29 cellular contexts compared by ENCODE assay signal in genomic region chr13:101429733-101430132, GRCh38. TPM values are rescaled to one million over a fixed set of nuclear protein-coding genes. Genes with fewer than 3 reads are reported as not detected.
"Had no signal": no experiment of that assay in that cellular context is flagged by ENCODE, and none has a peak within 500 bp of the region (broad histone marks: within the 10 kb centered on the region; RNA-seq: fewer than 3 reads in every experiment).

No MANE protein-coding gene starts in this region.

- H3K9me3 ChIP-seq: MG63 had no signal

- H3K4me3 ChIP-seq: MG63, SK-N-MC had no signal

- H3K4me1 Mint-ChIP-seq: activated CD4-positive, alpha-beta T cell treated with anti-CD3 and anti-CD28 coated beads, Interleukin-2, amount 10 ng/mL, durations not matched to agents 7 days and 5 days had no signal

- H3K27ac ChIP-seq: brain microvascular endothelial cell, KMS-11, SK-N-MC, VCaP had no signal

- ATAC-seq: activated T-cell treated with anti-CD3 and anti-CD28 coated beads, Interleukin-2, amount 50 U/mL, for 4 hours; Right ventricle myocardium inferior had no signal

- H3K27ac Mint-ChIP-seq: activated CD4-positive, alpha-beta memory T cell treated with anti-CD3 and anti-CD28 coated beads for 36 hours; activated CD4-positive, alpha-beta T cell treated with anti-CD3 and anti-CD28 coated beads, Interleukin-2, amount 10 ng/mL, durations not matched to agents 7 days and 5 days; activated naive CD4-positive, alpha-beta T cell treated with anti-CD3 and anti-CD28 coated beads for 36 hours; activated naive CD8-positive, alpha-beta T cell had no signal

- H3K9me3 Mint-ChIP-seq: activated CD4-positive, alpha-beta memory T cell treated with anti-CD3 and anti-CD28 coated beads for 36 hours; activated CD4-positive, alpha-beta T cell treated with anti-CD3 and anti-CD28 coated beads, Interleukin-2, amount 10 ng/mL, durations not matched to agents 7 days and 5 days; activated naive CD4-positive, alpha-beta T cell treated with anti-CD3 and anti-CD28 coated beads for 36 hours; activated T-cell treated with anti-CD3 and anti-CD28 coated beads, Interleukin-2, amount 50 U/mL, for 4 hours had no signal

- H3K36me3 ChIP-seq: brain microvascular endothelial cell, MG63 had no signal

- H3K27me3 ChIP-seq: brain microvascular endothelial cell, MG63 had no signal

- DNase-seq: activated CD4-positive, alpha-beta memory T cell treated with anti-CD3 and anti-CD28 coated beads for 36 hours; activated CD4-positive, alpha-beta T cell treated with anti-CD3 and anti-CD28 coated beads, Interleukin-2, amount 10 ng/mL, durations not matched to agents 7 days and 5 days; activated CD4-positive, CD25-positive, alpha-beta regulatory T cell; activated CD8-positive, alpha-beta memory T cell treated with anti-CD3 and anti-CD28 coated beads for 24 hours; activated gamma-delta T cell; activated naive CD4-positive, alpha-beta T cell treated with anti-CD3 and anti-CD28 coated beads for 36 hours; activated T-cell treated with anti-CD3 and anti-CD28 coated beads, Interleukin-2, amount 50 U/mL, for 4 hours; brain microvascular endothelial cell; caudate nucleus; MG63; MV-4-11; NCI-H1092 treated with DMSO at 0.1 percent for 48 hours; NCI-H1417 treated with DMSO at 0.1 percent for 48 hours; NCI-H1694; NCI-H2029; NCI-H2107; NCI-H2171 treated with DMSO at 0.1 percent for 48 hours; NCI-H345; NCI-H510A; NCI-H526 treated with DMSO at 0.1 percent for 48 hours; NCI-H82; T-helper 1 cell had no signal

- H3K36me3 Mint-ChIP-seq: activated CD4-positive, alpha-beta memory T cell treated with anti-CD3 and anti-CD28 coated beads for 36 hours; activated naive CD8-positive, alpha-beta T cell had no signal

- H3K4me3 Mint-ChIP-seq: activated CD4-positive, alpha-beta memory T cell treated with anti-CD3 and anti-CD28 coated beads for 36 hours; activated CD4-positive, alpha-beta T cell treated with anti-CD3 and anti-CD28 coated beads, Interleukin-2, amount 10 ng/mL, durations not matched to agents 7 days and 5 days; activated naive CD4-positive, alpha-beta T cell treated with anti-CD3 and anti-CD28 coated beads for 36 hours; activated naive CD8-positive, alpha-beta T cell; activated T-cell treated with anti-CD3 and anti-CD28 coated beads, Interleukin-2, amount 50 U/mL, for 4 hours had no signal

RNA-seq across cellular contexts. Expression of gene NALCN, which starts 13.4 kb away (rescaled TPM):
- total RNA-seq: activated CD4-positive, alpha-beta memory T cell treated with anti-CD3 and anti-CD28 coated beads for 36 hours; activated CD4-positive, alpha-beta T cell treated with anti-CD3 and anti-CD28 coated beads, Interleukin-2, amount 10 ng/mL, durations not matched to agents 7 days and 5 days; activated naive CD4-positive, alpha-beta T cell treated with anti-CD3 and anti-CD28 coated beads for 36 hours; activated T-cell treated with anti-CD3 and anti-CD28 coated beads, Interleukin-2, amount 50 U/mL, for 4 hours; OCI-LY7; T-helper 2 cell treated with Interferon-gamma antibody and Interleukin-4, amounts not matched to agents 100 ng/mL and 5 ng/mL, for 36 hours had no signal

RNA-seq across cellular contexts. Expression of gene ITGBL1, which starts 22.7 kb away (rescaled TPM):
- total RNA-seq: activated CD4-positive, alpha-beta memory T cell treated with anti-CD3 and anti-CD28 coated beads for 36 hours; activated CD4-positive, alpha-beta T cell treated with anti-CD3 and anti-CD28 coated beads, Interleukin-2, amount 10 ng/mL, durations not matched to agents 7 days and 5 days; activated naive CD4-positive, alpha-beta T cell treated with anti-CD3 and anti-CD28 coated beads for 36 hours; OCI-LY7; T-helper 2 cell treated with Interferon-gamma antibody and Interleukin-4, amounts not matched to agents 100 ng/mL and 5 ng/mL, for 36 hours had no signal
